Comparison of ENCODE assay signal across 15 cellular contexts in genomic region chr3:103410231-103410630, GRCh38.
DNase-seq lines count a peak whose midpoint lies in the region; ATAC-seq, FAIRE-seq and TF ChIP-seq lines count a peak whose summit lies in the region.
"Had no signal": no experiment of that assay in that cellular context is flagged by ENCODE, and none has a peak within 500 bp of the region (broad histone marks: within the 10 kb centered on the region; RNA-seq: fewer than 3 reads in every experiment).

No MANE protein-coding gene starts in this region.

- POLR2A ChIA-PET in PC-3 (lab: Charles Lee; ENCODE audit: unreplicated experiment): no interaction called here
- POLR2A ChIA-PET in naive thymus-derived CD8-positive, alpha-beta T cell (lab: Charles Lee): no interaction called here

- CTCF ChIA-PET in PC-3 (lab: Charles Lee): no interaction called here

- H3K9me3 ChIP-seq in BE2C (no peaks in the 10 kb centered on the region), PC-3 (ENCODE audit: low read length) (no peaks in the 10 kb centered on the region), iPS DF 6.9 (ENCODE audit: control insufficient read depth, insufficient read depth, low read length) (no peaks in the 10 kb centered on the region)
- H3K9me3 ChIP-seq: upper lobe of left lung had no signal

- no peaks in the 10 kb centered on the region for H3K36me3 ChIP-seq in BE2C
- H3K36me3 ChIP-seq in PC-3 (ENCODE audit: low read depth, low read length): no peaks in the 10 kb centered on the region
- no peaks in the 10 kb centered on the region for H3K36me3 ChIP-seq in iPS DF 6.9 (ENCODE audit: control insufficient read depth, insufficient read depth, low read length)
- H3K36me3 ChIP-seq: heart right ventricle, upper lobe of left lung had no signal

- DNase-seq in BE2C (peak; percentile 10), PC-3 (no peak), iPS DF 6.9 (ENCODE audit: low read depth, low spot score) (peak; percentile 13), LoVo (ENCODE audit: low spot score) (no peak), frontal cortex (ENCODE audit: low spot score in 2 of 2) (no peak)
- DNase-seq in naive thymus-derived CD8-positive, alpha-beta T cell: no peak
- no peak for DNase-seq in activated T-cell treated with anti-CD3 and anti-CD28 coated beads, Interleukin-2, amount 50 U/mL, for 48 hours
- DNase-seq: activated CD4-positive, alpha-beta memory T cell treated with anti-CD3 and anti-CD28 coated beads, Interleukin-2, amount 10 ng/mL, durations not matched to agents 7 days and 5 days; NCI-H1417 treated with DMSO at 0.1 percent for 48 hours; NCI-H510A treated with DMSO at 0.1 percent for 48 hours; T-helper 9 cell had no signal

- no peak overlapping the region for H3K27ac Mint-ChIP-seq in naive thymus-derived CD8-positive, alpha-beta T cell
- H3K27ac Mint-ChIP-seq: activated CD4-positive, alpha-beta memory T cell treated with anti-CD3 and anti-CD28 coated beads, Interleukin-2, amount 10 ng/mL, durations not matched to agents 7 days and 5 days; activated naive CD4-positive, alpha-beta T cell treated with anti-CD3 and anti-CD28 coated beads, Interleukin-2, amount 50 U/mL, for 24 hours had no signal

- no peaks in the 10 kb centered on the region for H3K9me3 Mint-ChIP-seq in naive thymus-derived CD8-positive, alpha-beta T cell
- H3K9me3 Mint-ChIP-seq: activated naive CD4-positive, alpha-beta T cell treated with anti-CD3 and anti-CD28 coated beads, Interleukin-2, amount 50 U/mL, for 24 hours had no signal

- no peaks in the 10 kb centered on the region for H3K27me3 Mint-ChIP-seq in naive thymus-derived CD8-positive, alpha-beta T cell
- H3K27me3 Mint-ChIP-seq: activated CD4-positive, alpha-beta memory T cell treated with anti-CD3 and anti-CD28 coated beads, Interleukin-2, amount 10 ng/mL, durations not matched to agents 7 days and 5 days; activated naive CD4-positive, alpha-beta T cell treated with anti-CD3 and anti-CD28 coated beads, Interleukin-2, amount 50 U/mL, for 24 hours had no signal

- ATAC-seq in PC-3: no peak; the same call in 1 of the 2 replicates
- no peak for ATAC-seq in naive thymus-derived CD8-positive, alpha-beta T cell
- ATAC-seq: heart right ventricle had no signal

- H3F3A ChIP-seq in PC-3 (ENCODE audit: low read length, unreplicated experiment): no peaks in the 10 kb centered on the region

- no peaks in the 10 kb centered on the region for H3K4me1 Mint-ChIP-seq in naive thymus-derived CD8-positive, alpha-beta T cell
- H3K4me1 Mint-ChIP-seq: activated CD4-positive, alpha-beta memory T cell treated with anti-CD3 and anti-CD28 coated beads, Interleukin-2, amount 10 ng/mL, durations not matched to agents 7 days and 5 days; activated naive CD4-positive, alpha-beta T cell treated with anti-CD3 and anti-CD28 coated beads, Interleukin-2, amount 50 U/mL, for 24 hours had no signal

- intact Hi-C loops in PC-3 (cut with micrococcal nuclease): no loop called here

- TF ChIP-seq CTCF in BE2C (IDR thresholded peaks at IDR 0.05; ENCODE audit: low read depth, low read length): peak; percentile 31
- peak; percentile 51 for TF ChIP-seq CTCF in GM12874 (IDR thresholded peaks at IDR 0.05; ENCODE audit: insufficient read depth, low read depth, low read length)
- TF ChIP-seq CTCF in PC-3 (conservative IDR thresholded peaks at IDR 0.05; ENCODE audit: low read depth, low read length): peak; percentile 43; the same call in 1 of the 2 replicates

- H3K4me3 ChIP-seq in BE2C (ENCODE audit: low read depth, low read length) (no peak overlapping the region), PC-3 (ENCODE audit: low read length) (no peak overlapping the region), iPS DF 6.9 (ENCODE audit: low read length) (no peak overlapping the region)
- H3K4me3 ChIP-seq: heart right ventricle, upper lobe of left lung had no signal

- FAIRE-seq in frontal cortex (lab: Jason Lieb, UNC): no peak

- BruUV-seq in PC-3 (replicated peaks; lab: Mats Ljungman, UMichigan): no TSS peak

- H3K27me3 ChIP-seq in BE2C (no peaks in the 10 kb centered on the region), PC-3 (ENCODE audit: low read length) (no peaks in the 10 kb centered on the region), iPS DF 6.9 (ENCODE audit: control insufficient read depth, insufficient read depth, low read length) (no peaks in the 10 kb centered on the region)
- H3K27me3 ChIP-seq: heart right ventricle, upper lobe of left lung had no signal

- no peaks in the 10 kb centered on the region for H4K20me1 ChIP-seq in PC-3 (ENCODE audit: low read length)

- no peak overlapping the region for H3K4me3 Mint-ChIP-seq in naive thymus-derived CD8-positive, alpha-beta T cell
- H3K4me3 Mint-ChIP-seq: activated CD4-positive, alpha-beta memory T cell treated with anti-CD3 and anti-CD28 coated beads, Interleukin-2, amount 10 ng/mL, durations not matched to agents 7 days and 5 days; activated naive CD4-positive, alpha-beta T cell treated with anti-CD3 and anti-CD28 coated beads, Interleukin-2, amount 50 U/mL, for 24 hours had no signal

- no CpG with 5 or more reads among the region's 17 CpGs for WGBS in iPS DF 6.9 (ENCODE audit: insufficient coverage, insufficient read length)

- H3K9me2 ChIP-seq in PC-3 (replicated peaks; ENCODE audit: low read length): no peaks in the 10 kb centered on the region

- no peak overlapping the region for H3K4me2 ChIP-seq in PC-3 (ENCODE audit: low read length)

- H3K27ac ChIP-seq in PC-3 (ENCODE audit: low read length) (no peak overlapping the region), iPS DF 6.9 (ENCODE audit: low read length) (no peak overlapping the region)
- H3K27ac ChIP-seq: heart right ventricle, upper lobe of left lung had no signal

- no peaks in the 10 kb centered on the region for H3K79me2 ChIP-seq in PC-3 (ENCODE audit: low read length)

- H3K4me1 ChIP-seq in BE2C (peaks cover 3% of the 10 kb centered on the region; the same call in 1 of the 2 replicates), PC-3 (ENCODE audit: insufficient read depth, low read length) (no peaks in the 10 kb centered on the region), iPS DF 6.9 (ENCODE audit: control insufficient read depth, insufficient read depth, low read length) (no peaks in the 10 kb centered on the region)
- H3K4me1 ChIP-seq: heart right ventricle, upper lobe of left lung had no signal

- no peak overlapping the region for H2AFZ ChIP-seq in PC-3 (ENCODE audit: low read length)

- H3K9ac ChIP-seq in PC-3 (ENCODE audit: low read length): no peak overlapping the region

- no peaks in the 10 kb centered on the region for H3K36me3 Mint-ChIP-seq in naive thymus-derived CD8-positive, alpha-beta T cell
- H3K36me3 Mint-ChIP-seq: activated naive CD4-positive, alpha-beta T cell treated with anti-CD3 and anti-CD28 coated beads, Interleukin-2, amount 50 U/mL, for 24 hours had no signal

Comparison
In these comparisons a context has a peak if more than half of its experiments do, and no peak if none do; other contexts are left out.
1. DNase-seq: peak in BE2C (single experiment) and iPS DF 6.9 (single experiment); none in PC-3 (single experiment), LoVo (single experiment), naive thymus-derived CD8-positive, alpha-beta T cell (0 of 10), frontal cortex (0 of 2) and activated T-cell treated with anti-CD3 and anti-CD28 coated beads, Interleukin-2, amount 50 U/mL, for 48 hours (0 of 2).
2. Peak in every context shown above with its lines, with median percentiles within 50 percentile points of each other: CTCF ChIP-seq.